Comparison of ENCODE assay signal across 25 cellular contexts in the genomic region with DNA sequence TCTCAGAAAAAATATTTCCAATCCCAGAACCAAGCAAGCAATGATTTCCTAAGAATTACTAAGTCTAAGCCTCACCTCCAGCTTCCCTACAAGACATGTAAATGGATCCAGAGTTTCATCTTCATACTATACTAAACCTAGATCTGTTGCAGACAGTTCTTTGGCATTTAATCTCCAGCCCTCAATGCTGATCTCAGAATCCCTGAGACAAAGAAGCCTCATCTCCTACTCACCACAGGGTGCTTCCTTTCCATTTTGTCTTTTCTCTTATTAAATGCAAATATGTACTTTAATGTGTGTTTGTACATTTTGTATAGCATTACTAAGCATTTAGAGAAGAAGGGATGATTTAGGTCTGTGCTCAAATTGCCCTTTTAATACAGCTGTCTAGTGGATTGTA.
"Had no signal": no experiment of that assay in that cellular context is flagged by ENCODE, and none has a peak within 500 bp of the region (broad histone marks: within the 10 kb centered on the region; RNA-seq: fewer than 3 reads in every experiment).

No MANE protein-coding gene starts in this region.

- H3K27ac ChIP-seq: Peyer's patch, RWPE1, SJSA1 had no signal

- H3K36me3 Mint-ChIP-seq: activated naive CD8-positive, alpha-beta T cell had no signal

- H3K27me3 Mint-ChIP-seq: activated B cell treated with CpG ODN at 0.5 μM for 24 hours; activated CD4-positive, alpha-beta T cell treated with anti-CD3 and anti-CD28 coated beads, Interleukin-2, amount 10 ng/mL, durations not matched to agents 24 days and 14 days; activated naive CD8-positive, alpha-beta T cell had no signal

- H3K4me1 Mint-ChIP-seq: activated B cell treated with CpG ODN at 0.5 μM for 24 hours; activated CD4-positive, alpha-beta T cell treated with anti-CD3 and anti-CD28 coated beads, Interleukin-2, amount 10 ng/mL, durations not matched to agents 24 days and 14 days had no signal

- H3K9me3 Mint-ChIP-seq: activated CD4-positive, alpha-beta T cell treated with anti-CD3 and anti-CD28 coated beads, Interleukin-2, amount 10 ng/mL, durations not matched to agents 24 days and 14 days had no signal

- H3K27me3 ChIP-seq: Peyer's patch, SJSA1 had no signal

- H3K9me3 ChIP-seq: Peyer's patch, SJSA1 had no signal

- H3K4me3 ChIP-seq: Peyer's patch, SJSA1 had no signal

- ATAC-seq: activated T-cell treated with anti-CD3 and anti-CD28 coated beads, Interleukin-2, amount 50 U/mL, for 4 hours had no signal

- H3K36me3 ChIP-seq: Peyer's patch, SJSA1 had no signal

- H3K27ac Mint-ChIP-seq: activated B cell treated with CpG ODN at 0.5 μM for 24 hours; activated CD4-positive, alpha-beta T cell treated with anti-CD3 and anti-CD28 coated beads, Interleukin-2, amount 10 ng/mL, durations not matched to agents 24 days and 14 days; activated naive CD8-positive, alpha-beta T cell; T-helper 1 cell treated with Interleukin-12 subunit alpha and Interleukin-12 subunit beta and Interleukin-4 antibody, amounts not matched to agents 30 μg/mL and 1 μg/mL, for 36 hours had no signal

- H3K4me3 Mint-ChIP-seq: activated B cell treated with CpG ODN at 0.5 μM for 24 hours; activated CD4-positive, alpha-beta T cell treated with anti-CD3 and anti-CD28 coated beads, Interleukin-2, amount 10 ng/mL, durations not matched to agents 24 days and 14 days; activated naive CD8-positive, alpha-beta T cell; activated T-cell treated with anti-CD3 and anti-CD28 coated beads, Interleukin-2, amount 50 U/mL, for 4 hours; T-helper 1 cell treated with Interleukin-12 subunit alpha and Interleukin-12 subunit beta and Interleukin-4 antibody, amounts not matched to agents 30 μg/mL and 1 μg/mL, for 36 hours had no signal

- H3K4me1 ChIP-seq: Peyer's patch, SJSA1 had no signal

- DNase-seq: activated B cell treated with CpG ODN at 0.5 μM for 24 hours; activated CD4-positive, alpha-beta T cell treated with anti-CD3 and anti-CD28 coated beads for 1 hour; activated CD4-positive, alpha-beta T cell treated with anti-CD3 and anti-CD28 coated beads, Interleukin-2, amount 10 ng/mL, durations not matched to agents 24 days and 14 days; activated CD4-positive, alpha-beta T cell treated with anti-CD3 and anti-CD28 coated beads, Interleukin-2, amount 50 U/mL, for 48 hours; activated effector memory CD4-positive, alpha-beta T cell treated with anti-CD3 and anti-CD28 coated beads, Interleukin-2, amount 50 U/mL, for 16 hours; activated naive CD4-positive, alpha-beta T cell treated with Interleukin-2 at 50 U/mL for 16 hours; activated T-cell treated with anti-CD3 and anti-CD28 coated beads, Interleukin-2, amount 50 U/mL, for 4 hours; amygdala; cerebellar nuclear complex; Karpas-422; MM.1S; NCI-H1105; NCI-H1436; NCI-H1694 treated with DMSO at 0.1 percent for 48 hours; NCI-H2029 treated with DMSO at 0.1 percent for 48 hours; NCI-H345; NCI-H510A; NCI-H526 treated with DMSO at 0.1 percent for 48 hours; NK-92 treated with Interleukin-12 subunit alpha and Interleukin-12 subunit beta, amount 100 ng/mL, for 24 hours; Peyer's patch; Right ventricle myocardium superior had no signal
